ENCODE assay signal across 19 cellular contexts in the genomic region with DNA sequence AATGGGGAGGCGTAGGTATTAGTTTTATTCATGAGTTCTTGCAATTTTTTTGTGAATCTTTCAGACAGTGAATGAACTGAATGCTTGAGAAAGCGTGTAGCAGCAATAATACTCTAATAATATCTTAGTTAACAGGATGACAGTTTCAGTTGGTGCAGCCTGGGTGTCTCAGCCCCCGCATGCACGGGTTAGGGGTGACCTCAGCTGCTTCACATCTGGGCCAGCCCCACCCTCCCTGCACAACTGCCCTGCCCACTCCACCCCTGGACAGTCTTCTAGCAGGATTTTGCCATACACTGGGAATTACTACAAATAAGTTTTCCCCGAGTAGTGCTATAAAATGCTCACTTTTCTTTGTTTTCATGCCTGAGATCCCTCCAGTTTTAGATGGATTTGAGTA.
"Had no signal": no experiment of that assay in that cellular context is flagged by ENCODE, and none has a peak within 500 bp of the region (broad histone marks: within the 10 kb centered on the region; RNA-seq: fewer than 3 reads in every experiment).

No MANE protein-coding gene starts in this region.

- H3K4me1 ChIP-seq: breast epithelium, colonic mucosa had no signal

- ATAC-seq: effector memory CD8-positive, alpha-beta T cell; left lobe of liver; natural killer cell; stimulated activated naive CD8-positive, alpha-beta T cell treated with anti-CD3 and anti-CD28 coated beads, Interleukin-15, Interleukin-2, amounts not matched to agents 100 U/mL and 50 U/mL, for 24 hours had no signal

- H3K27me3 ChIP-seq: colonic mucosa, dorsolateral prefrontal cortex, upper lobe of left lung had no signal

- DNase-seq: activated CD4-positive, alpha-beta memory T cell treated with anti-CD3 and anti-CD28 coated beads for 36 hours; activated CD4-positive, alpha-beta T cell treated with anti-CD3 and anti-CD28 coated beads for 48 hours; activated naive CD4-positive, alpha-beta T cell treated with anti-CD3 and anti-CD28 coated beads for 36 hours; activated naive CD8-positive, alpha-beta T cell treated with anti-CD3 and anti-CD28 coated beads, Interleukin-2, amount 10 ng/mL, durations not matched to agents 7 days and 5 days; activated T-cell treated with anti-CD3 and anti-CD28 coated beads, Interleukin-2, amount 50 U/mL, for 48 hours; amniotic stem cell; colonic mucosa; dorsolateral prefrontal cortex; effector memory CD8-positive, alpha-beta T cell; esophagus squamous epithelium; immature natural killer cell; natural killer cell; spleen; stimulated activated CD4-positive, alpha-beta T cell treated with anti-CD3 and anti-CD28 coated beads, Interleukin-4, amount 100 ng/mL, for 4 hours; stimulated activated naive CD8-positive, alpha-beta T cell treated with anti-CD3 and anti-CD28 coated beads, Interleukin-15, Interleukin-2, amounts not matched to agents 100 U/mL and 50 U/mL, for 24 hours; T-helper 1 cell; upper lobe of left lung had no signal

- H3K27ac ChIP-seq: breast epithelium, colonic mucosa, dorsolateral prefrontal cortex, esophagus squamous epithelium, upper lobe of left lung had no signal

- H3K9me3 ChIP-seq: breast epithelium, colonic mucosa, esophagus squamous epithelium, spleen, upper lobe of left lung had no signal

- H3K36me3 ChIP-seq: breast epithelium, colonic mucosa, esophagus squamous epithelium, spleen, upper lobe of left lung had no signal

- H3K4me3 ChIP-seq: breast epithelium, colonic mucosa, dorsolateral prefrontal cortex, esophagus squamous epithelium, spleen, upper lobe of left lung had no signal
